Comparison of ENCODE assay signal across 8 cellular contexts in genomic region chr11:19714387-19715363, GRCh38. TPM values are rescaled to one million over a fixed set of nuclear protein-coding genes. Genes with fewer than 3 reads are reported as not detected.
DNase-seq lines count a peak whose midpoint lies in the region; ATAC-seq and TF ChIP-seq lines count a peak whose summit lies in the region.

No MANE protein-coding gene starts in this region.

- CTCF ChIA-PET in CD4-positive, alpha-beta memory T cell (lab: Charles Lee; ENCODE audit: partially characterized antibody): interaction anchor here (1.0 to 1.1 kb wide), 2 partner anchors 9 to 28 kb away, joined by 3 read pairs; no protein-coding TSS in a partner anchor

- peaks cover 20% of the 10 kb centered on the region for H3K4me1 ChIP-seq in CD4-positive, alpha-beta memory T cell (ENCODE audit: insufficient read depth, low read length)
- peaks cover 0 to 71% (median 45%) of the 10 kb centered on the region in 4 donors for H3K4me1 ChIP-seq in tibial artery

- intact Hi-C loops in CD4-positive, alpha-beta memory T cell (cut with micrococcal nuclease): loop anchor here (10.0 kb wide), 1 partner anchor 1700 kb away; the partner anchor contains the start of gene SERGEF
- intact Hi-C loops in lower leg skin (cut with DNase I; ENCODE audit: low total_unique reads) (no loop called here), tibial artery (cut with DNase I; ENCODE audit: low total_unique reads) (loop anchor here (10.0 kb wide), 1 partner anchor 120 kb away; no protein-coding TSS in a partner anchor)

- H3K9me3 ChIP-seq in CD4-positive, alpha-beta memory T cell (ENCODE audit: control insufficient read depth in 1 of 2, low read length in 2 of 2): no peaks in the 10 kb centered on the region
- H3K9me3 ChIP-seq in tibial artery: no peaks in the 10 kb centered on the region

- no peak for TF ChIP-seq POLR2A in lower leg skin (IDR thresholded peaks at IDR 0.05)

- ATAC-seq in GM19452 (IDR thresholded peaks at IDR 0.05; ENCODE audit: unreplicated experiment) (no peak), GM21423 (IDR thresholded peaks at IDR 0.05; ENCODE audit: unreplicated experiment) (no peak)

- TF ChIP-seq CTCF in choroid plexus epithelial cell (conservative IDR thresholded peaks at IDR 0.05; ENCODE audit: low read depth, low read length) (peak; percentile 11), lower leg skin (IDR thresholded peaks at IDR 0.05) (no peak), tibial artery (IDR thresholded peaks at IDR 0.05) (no peak)

- peaks cover 23% of the 10 kb centered on the region for H3K27me3 ChIP-seq in CD4-positive, alpha-beta memory T cell (ENCODE audit: insufficient read depth, low read length)
- no peaks in the 10 kb centered on the region for H3K27me3 ChIP-seq in tibial artery

- POLR2A ChIA-PET in CD4-positive, alpha-beta memory T cell (lab: Charles Lee; ENCODE audit: partially characterized antibody): interaction anchor here (5.3 kb wide), 1 partner anchor 9 kb away, joined by 106 read pairs; no protein-coding TSS in a partner anchor

- H3K36me3 Mint-ChIP-seq in CD4-positive, alpha-beta memory T cell: peaks cover 0 to 5% of the 10 kb centered on the region in 2 donors

- H3K4me3 ChIP-seq in CD4-positive, alpha-beta memory T cell (ENCODE audit: low read length in 2 of 2): peak overlapping the region; percentile 40 to 67
- H3K4me3 ChIP-seq in choroid plexus epithelial cell (ENCODE audit: low read depth, low read length): peak overlapping the region; percentile 70
- H3K4me3 ChIP-seq in lower leg skin (ENCODE audit: low read depth, poor library complexity, severe bottlenecking): peak overlapping the region; percentile 37
- peak overlapping the region; percentile 88 to 96 for H3K4me3 ChIP-seq in tibial artery

- 20 to 27% methylated on average over 20 to 25 of the region's 25 CpGs for WGBS in lower leg skin, 2 donors

- no peaks in the 10 kb centered on the region for H3K9me3 Mint-ChIP-seq in CD4-positive, alpha-beta memory T cell

- H3K27ac ChIP-seq in CD4-positive, alpha-beta memory T cell (ENCODE audit: low read depth, low read length): no peak overlapping the region
- peak overlapping the region; percentile 95 to 98 for H3K27ac ChIP-seq in tibial artery

- H3K27ac Mint-ChIP-seq in CD4-positive, alpha-beta memory T cell: peak overlapping the region; percentile 1 to 57 (median 25)

- peaks cover 14 to 46% (median 30%) of the 10 kb centered on the region in 4 donors for H3K4me1 Mint-ChIP-seq in CD4-positive, alpha-beta memory T cell

- DNase-seq in CD4-positive, alpha-beta memory T cell: peak in 1 of 5 donors; percentile 4
- DNase-seq in NCI-H524 (lab: John Stamatoyannopoulos, UW): peak; percentile 32 to 59
- DNase-seq in choroid plexus epithelial cell (ENCODE audit: low read depth): peak; percentile 44
- peak in 1 of 2 donors; percentile 92 for DNase-seq in lower leg skin (ENCODE audit: low spot score in 2 of 2)
- peak; percentile 79 to 86 for DNase-seq in tibial artery
- no peak for DNase-seq in NOMO-1 treated with DMSO at 0.1 percent for 48 hours (lab: John Stamatoyannopoulos, UW; ENCODE audit: unreplicated experiment)

- peak overlapping the region; percentile 87 to 95 (median 92) for H3K4me3 Mint-ChIP-seq in CD4-positive, alpha-beta memory T cell

- H3K27me3 Mint-ChIP-seq in CD4-positive, alpha-beta memory T cell: peaks cover 12 to 18% of the 10 kb centered on the region in 2 donors

- H3K36me3 ChIP-seq in CD4-positive, alpha-beta memory T cell (ENCODE audit: insufficient read depth, low read length): no peaks in the 10 kb centered on the region
- H3K36me3 ChIP-seq in tibial artery: no peaks in the 10 kb centered on the region

RNA-seq across cellular contexts. Expression of gene NAV2, which starts 2.0 kb away (rescaled TPM):
- total RNA-seq in CD4-positive, alpha-beta memory T cell: 1 to 10 TPM; 4.2 to 6.2 TPM
- polyA plus RNA-seq in CD4-positive, alpha-beta memory T cell: 1 to 10 TPM in 1 of 2 donors, not detected in 1; 1.1 TPM
- 10 to 100 TPM in 3 of 4 donors, 1 to 10 TPM in 1; 5.8 to 30.7 (median 21.0) TPM for total RNA-seq in lower leg skin

Comparison
In these comparisons a context has a peak if more than half of its experiments do, and no peak if none do; other contexts are left out.
1. H3K4me3 ChIP-seq: peak in every context shown above with its lines; median percentile 92 in tibial artery; 70 in choroid plexus epithelial cell; 54 in CD4-positive, alpha-beta memory T cell; 37 in lower leg skin.